In genomic region chr16:1612320-1613111, GRCh38 we compare ENCODE assay signal across 8 cellular contexts. TPM values are rescaled to one million over a fixed set of nuclear protein-coding genes. Genes with fewer than 3 reads are reported as not detected.
DNase-seq lines count a peak whose midpoint lies in the region; ATAC-seq, FAIRE-seq and TF ChIP-seq lines count a peak whose summit lies in the region.

CRAMP1 (plus strand) TSS chr16:1612360; CDS start chr16:1614640, 2,280 bp downstream.

- peak within 1 kb of the TSS; percentile 75 for H3K27ac ChIP-seq in naive thymus-derived CD4-positive, alpha-beta T cell (ENCODE audit: low read depth, low read length)

- H3K4me3 ChIP-seq in epithelial cell of esophagus (ENCODE audit: low read length), result peak within 1 kb of the TSS; percentile 82
- H3K4me3 ChIP-seq in naive thymus-derived CD4-positive, alpha-beta T cell (ENCODE audit: low read length), result peak within 1 kb of the TSS; percentile 62

- peak; percentile 51 for DNase-seq in GM13976 (ENCODE audit: low spot score)
- peak in 2 of 3 donors; percentile 15 to 18 for DNase-seq in T-helper 17 cell
- DNase-seq in epithelial cell of esophagus (ENCODE audit: low read depth), result peak; percentile 42
- peak in 6 of 9 donors; percentile 4 to 47 (median 18) for DNase-seq in naive thymus-derived CD4-positive, alpha-beta T cell
- no peak for DNase-seq in D721Med (ENCODE audit: insufficient read length, low spot score)
- DNase-seq in NCI-H345 (lab: John Stamatoyannopoulos, UW), result no peak
- DNase-seq in NK-92 (lab: John Stamatoyannopoulos, UW; ENCODE audit: unreplicated experiment), result no peak

- TF ChIP-seq CTCF in GM13976 (IDR thresholded peaks at IDR 0.05; ENCODE audit: borderline replicate concordance, control extremely low read depth, extremely low read depth, insufficient read depth, missing control alignments) (no peak), epithelial cell of esophagus (IDR thresholded peaks at IDR 0.05; ENCODE audit: insufficient read depth, low read depth, low read length, missing control alignments) (no peak), D721Med (IDR thresholded peaks at IDR 0.05; ENCODE audit: insufficient read depth, missing control alignments) (no peak)

- H3K36me3 Mint-ChIP-seq in T-helper 17 cell (ENCODE audit: low read depth), result no peaks in the 10 kb centered on the region
- H3K36me3 Mint-ChIP-seq in naive thymus-derived CD4-positive, alpha-beta T cell, result peaks cover 3 to 18% (median 13%) of the 10 kb centered on the region in 5 donors

- H3K27me3 ChIP-seq in naive thymus-derived CD4-positive, alpha-beta T cell (ENCODE audit: control insufficient read depth in 2 of 2, insufficient read depth in 2 of 2, low read length in 2 of 2), result no peaks in the 10 kb centered on the region

- peaks cover 17 to 36% of the 10 kb centered on the region in 2 donors for H3K4me1 ChIP-seq in naive thymus-derived CD4-positive, alpha-beta T cell (ENCODE audit: control insufficient read depth in 2 of 2, insufficient read depth in 2 of 2, low read length in 2 of 2)

- CTCF ChIA-PET in naive thymus-derived CD4-positive, alpha-beta T cell (lab: Charles Lee), result no interaction called here

- H3K9me3 Mint-ChIP-seq in naive thymus-derived CD4-positive, alpha-beta T cell, result peaks cover 0 to 7% (median 3%) of the 10 kb centered on the region in 11 donors

- peaks cover 0 to 13% (median 0%) of the 10 kb centered on the region in 3 experiments for H3K36me3 ChIP-seq in naive thymus-derived CD4-positive, alpha-beta T cell (ENCODE audit: control insufficient read depth in 2 of 3, insufficient read depth in 3 of 3, low read length in 3 of 3)

- ATAC-seq in HG03064 (IDR thresholded peaks at IDR 0.05; ENCODE audit: low read depth, unreplicated experiment) (peak; percentile 46), T-helper 17 cell (no peak)
- no peak for ATAC-seq in naive thymus-derived CD4-positive, alpha-beta T cell

- intact Hi-C loops in naive thymus-derived CD4-positive, alpha-beta T cell (cut with micrococcal nuclease), result loop anchor here (1.0 to 10.0 kb wide), 20 partner anchors 34 to 1892 kb away; partner anchors contain the start of genes CLCN7 (in 2 of the 2), EME2 (in 2 of the 2), JPT2 (in 2 of the 2) and MAPK8IP3 (in 2 of the 2)

- H3K27me3 Mint-ChIP-seq in T-helper 17 cell, result no peaks in the 10 kb centered on the region
- peaks cover 0 to 7% (median 0%) of the 10 kb centered on the region in 5 donors for H3K27me3 Mint-ChIP-seq in naive thymus-derived CD4-positive, alpha-beta T cell

- peaks cover 19% of the 10 kb centered on the region for H3K4me1 Mint-ChIP-seq in T-helper 17 cell
- peaks cover 23 to 40% (median 32%) of the 10 kb centered on the region in 7 donors for H3K4me1 Mint-ChIP-seq in naive thymus-derived CD4-positive, alpha-beta T cell

- POLR2A ChIA-PET in naive thymus-derived CD4-positive, alpha-beta T cell (lab: Charles Lee), result interaction anchor here (1.0 to 2.3 kb wide), 4 partner anchors 79 to 191 kb away, joined by 3 to 13 read pairs (median 12); partner anchors contain the start of genes MAPK8IP3, TMEM204 and UQCC4

- peak within 1 kb of the TSS; percentile 88 for H3K4me3 Mint-ChIP-seq in T-helper 17 cell
- H3K4me3 Mint-ChIP-seq in naive thymus-derived CD4-positive, alpha-beta T cell, result peak within 1 kb of the TSS; percentile 86 to 95 (median 90)

- no peaks in the 10 kb centered on the region for H3K9me3 ChIP-seq in T-helper 17 cell (ENCODE audit: control insufficient read depth, low read length, poor library complexity, severe bottlenecking)
- peaks cover 0 to 8% (median 0%) of the 10 kb centered on the region in 3 experiments for H3K9me3 ChIP-seq in naive thymus-derived CD4-positive, alpha-beta T cell (ENCODE audit: control insufficient read depth in 2 of 3, low read length in 3 of 3)

- no peak for FAIRE-seq in D721Med (lab: Jason Lieb, UNC)

- H3K27ac Mint-ChIP-seq in T-helper 17 cell, result peak within 1 kb of the TSS; percentile 94
- H3K27ac Mint-ChIP-seq in naive thymus-derived CD4-positive, alpha-beta T cell, result peak within 1 kb of the TSS; percentile 94 to 99 (median 97)

- in situ Hi-C loops in GM13976 (cut with MboI; ENCODE audit: low sequenced_read_pairs, unreplicated experiment), result no loop called here

RNA-seq across cellular contexts. Expression of gene CRAMP1, which starts in this region (rescaled TPM):
- 10 to 100 TPM; 22.8 to 28.6 TPM for total RNA-seq in T-helper 17 cell
- total RNA-seq in naive thymus-derived CD4-positive, alpha-beta T cell, result 10 to 100 TPM; 27.0 to 33.2 (median 31.3) TPM
- polyA plus RNA-seq in naive thymus-derived CD4-positive, alpha-beta T cell, result 1 to 10 TPM; 2.1 to 5.0 TPM

Comparison
In these comparisons a context has a peak if more than half of its experiments do, and no peak if none do; other contexts are left out.
1. DNase-seq: peak in GM13976 (single experiment), T-helper 17 cell (2 of 3), epithelial cell of esophagus (single experiment) and naive thymus-derived CD4-positive, alpha-beta T cell (6 of 9); none in D721Med (single experiment), NCI-H345 (single experiment) and NK-92 (single experiment).